In the genomic region with DNA sequence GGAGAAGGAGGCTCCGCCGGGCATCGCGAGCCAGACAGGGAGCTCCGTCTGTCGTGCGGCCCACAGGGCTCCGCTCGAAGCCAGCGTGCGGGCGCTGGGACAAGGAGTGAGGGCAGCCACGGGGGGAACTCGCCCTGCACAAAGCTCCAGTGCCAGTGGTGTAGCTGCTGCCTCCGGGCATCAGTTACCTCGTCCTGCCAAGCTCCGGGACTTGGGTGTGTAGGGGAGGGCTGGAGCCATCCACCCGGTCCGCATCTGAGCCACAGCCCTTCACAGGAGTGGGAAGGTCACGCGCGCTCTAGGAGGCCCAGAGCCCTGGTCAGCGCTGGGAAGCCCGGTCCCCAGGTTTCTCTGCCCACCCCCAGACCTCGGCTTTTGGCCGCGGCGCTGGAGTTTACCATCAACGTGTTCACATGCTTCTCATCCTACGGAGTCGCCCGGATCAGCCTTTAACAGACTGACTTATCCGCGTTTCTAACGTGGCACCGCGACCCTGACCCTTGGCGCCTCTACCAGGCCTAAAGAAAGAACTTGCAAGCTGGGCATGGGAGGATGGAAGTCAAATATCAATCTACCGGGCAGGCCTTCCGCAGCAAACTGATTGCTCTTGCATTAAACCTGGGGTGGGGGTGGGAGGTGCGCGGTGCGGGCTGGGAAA, we compare ENCODE assay signal across 19 cellular contexts. TPM values are rescaled to one million over a fixed set of nuclear protein-coding genes. Genes with fewer than 3 reads are reported as not detected.
"Had no signal": no experiment of that assay in that cellular context is flagged by ENCODE, and none has a peak within 500 bp of the region (broad histone marks: within the 10 kb centered on the region; RNA-seq: fewer than 3 reads in every experiment).

No MANE protein-coding gene starts in this region.

- H3K27me3 ChIP-seq: gastroesophageal sphincter, vagina had no signal

- ATAC-seq: activated T-cell treated with anti-CD3 and anti-CD28 coated beads, Interleukin-2, amount 50 U/mL, for 72 hours; effector memory CD8-positive, alpha-beta T cell; gastroesophageal sphincter; left colon; stimulated activated naive CD8-positive, alpha-beta T cell treated with anti-CD3 and anti-CD28 coated beads, Interleukin-15, Interleukin-2, amounts not matched to agents 100 U/mL and 50 U/mL, for 24 hours had no signal

- H3K4me3 ChIP-seq: ascending aorta, gastroesophageal sphincter, heart right ventricle, lung, tibial nerve had no signal

- H3K27ac ChIP-seq: ascending aorta, gastroesophageal sphincter, heart right ventricle, tibial nerve, vagina had no signal

- H3K9me3 Mint-ChIP-seq: activated T-cell treated with anti-CD3 and anti-CD28 coated beads, Interleukin-2, amount 50 U/mL, for 72 hours; effector memory CD8-positive, alpha-beta T cell; nephron progenitor cell; T-helper 1 cell treated with Interleukin-12 subunit alpha and Interleukin-12 subunit beta and Interleukin-4 antibody, amounts not matched to agents 30 μg/mL and 1 μg/mL, for 36 hours had no signal

- DNase-seq: activated CD4-positive, CD25-positive, alpha-beta regulatory T cell treated with anti-CD3 and anti-CD28 coated beads, Interleukin-2, amount 50 U/mL, for 72 hours; activated effector memory CD4-positive, alpha-beta T cell treated with anti-CD3 and anti-CD28 coated beads, Interleukin-2, amount 50 U/mL, for 16 hours; activated naive CD4-positive, alpha-beta T cell treated with anti-CD3 and anti-CD28 coated beads, Interleukin-2, amount 50 U/mL, for 16 hours; activated T-cell treated with anti-CD3 and anti-CD28 coated beads, Interleukin-2, amount 50 U/mL, for 72 hours; dermis blood vessel endothelial cell; effector memory CD8-positive, alpha-beta T cell; heart right ventricle; left colon; nephron progenitor cell; occipital lobe; stimulated activated CD4-positive, alpha-beta T cell treated with anti-CD3 and anti-CD28 coated beads, Interleukin-12 subunit alpha, Interleukin-12 subunit beta, amount 100 ng/mL, for 4 hours; stimulated activated CD4-positive, alpha-beta T cell treated with anti-CD3 and anti-CD28 coated beads, Interleukin-2, amount 100 ng/mL, for 24 hours; stimulated activated naive CD8-positive, alpha-beta T cell treated with anti-CD3 and anti-CD28 coated beads, Interleukin-15, Interleukin-2, amounts not matched to agents 100 U/mL and 50 U/mL, for 24 hours had no signal

- H3K4me3 Mint-ChIP-seq: activated T-cell treated with anti-CD3 and anti-CD28 coated beads, Interleukin-2, amount 50 U/mL, for 72 hours; effector memory CD8-positive, alpha-beta T cell; nephron progenitor cell; T-helper 1 cell treated with Interleukin-12 subunit alpha and Interleukin-12 subunit beta and Interleukin-4 antibody, amounts not matched to agents 30 μg/mL and 1 μg/mL, for 36 hours had no signal

- H3K9me3 ChIP-seq: ascending aorta, gastroesophageal sphincter, heart right ventricle, tibial nerve, vagina had no signal

- H3K27ac Mint-ChIP-seq: activated T-cell treated with anti-CD3 and anti-CD28 coated beads, Interleukin-2, amount 50 U/mL, for 72 hours; effector memory CD8-positive, alpha-beta T cell; nephron progenitor cell; T-helper 1 cell treated with Interleukin-12 subunit alpha and Interleukin-12 subunit beta and Interleukin-4 antibody, amounts not matched to agents 30 μg/mL and 1 μg/mL, for 36 hours had no signal

- H3K27me3 Mint-ChIP-seq: effector memory CD8-positive, alpha-beta T cell had no signal

- H3K36me3 ChIP-seq: ascending aorta, heart right ventricle, tibial nerve, vagina had no signal

RNA-seq across cellular contexts. Expression of a gene that starts 8.4 kb away (rescaled TPM):
- total RNA-seq: ascending aorta had no signal
